10 cellular contexts compared by ENCODE assay signal in genomic region chr10:5546891-5547683, GRCh38. TPM values are rescaled to one million over a fixed set of nuclear protein-coding genes. Genes with fewer than 3 reads are reported as not detected.
DNase-seq lines count a peak whose midpoint lies in the region; ATAC-seq and TF ChIP-seq lines count a peak whose summit lies in the region.
"Had no signal": no experiment of that assay in that cellular context is flagged by ENCODE, and none has a peak within 500 bp of the region (broad histone marks: within the 10 kb centered on the region; RNA-seq: fewer than 3 reads in every experiment).

No MANE protein-coding gene starts in this region.

- ATAC-seq in RWPE2 (ENCODE audit: low read depth) (peak; percentile 64), GM21367 (IDR thresholded peaks at IDR 0.05; ENCODE audit: unreplicated experiment) (no peak)
- ATAC-seq: GM12878 had no signal

- H3K4me1 ChIP-seq in RWPE2 (ENCODE audit: insufficient read depth, poor library complexity, severe bottlenecking), result peaks cover 63% of the 10 kb centered on the region

- no peaks in the 10 kb centered on the region for H3K27me3 ChIP-seq in RWPE2 (ENCODE audit: insufficient read depth, poor library complexity, severe bottlenecking)

- H3K27ac ChIP-seq in RWPE2 (ENCODE audit: poor library complexity, severe bottlenecking), result peak overlapping the region; percentile 99
- H3K27ac ChIP-seq: SK-N-MC had no signal

- H3K9me3 ChIP-seq in RWPE2 (ENCODE audit: severe bottlenecking), result peaks cover 4% of the 10 kb centered on the region

- no peak overlapping the region for H3K4me3 ChIP-seq in RWPE2 (ENCODE audit: severe bottlenecking)
- H3K4me3 ChIP-seq: GM12878, SK-N-MC had no signal

- TF ChIP-seq CTCF in RWPE2 (IDR thresholded peaks at IDR 0.05; ENCODE audit: poor library complexity, severe bottlenecking), result no peak

- H3K36me3 ChIP-seq in RWPE2 (ENCODE audit: low read depth), result no peaks in the 10 kb centered on the region

- DNase-seq in ELR (ENCODE audit: low read depth) (peak; percentile 84), RWPE2 (ENCODE audit: low spot score) (peak; percentile 84), fibroblast of peridontal ligament (ENCODE audit: extremely low read depth) (peak; percentile 13), renal cortical epithelial cell (ENCODE audit: low read depth) (peak; percentile 86), DMS 273 treated with DMSO at 0.1 percent for 48 hours (lab: John Stamatoyannopoulos, UW) (no peak), NCI-H1436 treated with DMSO at 0.1 percent for 48 hours (lab: John Stamatoyannopoulos, UW) (no peak)
- no peak for DNase-seq in stimulated activated naive CD4-positive, alpha-beta T cell treated with Interleukin-2 at 50 U/mL for 16 hours (lab: John Stamatoyannopoulos, UW)

RNA-seq across cellular contexts. Expression of gene CALML3, which starts 22.3 kb away (rescaled TPM):
- total RNA-seq in renal cortical epithelial cell, result not detected in 2 replicates
- total RNA-seq: GM12878 had no signal

RNA-seq across cellular contexts. Expression of gene CALML5, which starts 47.7 kb away (rescaled TPM):
- total RNA-seq in renal cortical epithelial cell, result not detected in 2 replicates
- total RNA-seq: GM12878 had no signal

Comparison
In these comparisons a context has a peak if more than half of its experiments do, and no peak if none do; other contexts are left out.
1. DNase-seq: peak in ELR (single experiment), RWPE2 (single experiment), fibroblast of peridontal ligament (single experiment) and renal cortical epithelial cell (single experiment); none in stimulated activated naive CD4-positive, alpha-beta T cell treated with Interleukin-2 at 50 U/mL for 16 hours (single experiment), DMS 273 treated with DMSO at 0.1 percent for 48 hours (single experiment) and NCI-H1436 treated with DMSO at 0.1 percent for 48 hours (single experiment).